ENCODE assay signal across 18 cellular contexts in the genomic region with DNA sequence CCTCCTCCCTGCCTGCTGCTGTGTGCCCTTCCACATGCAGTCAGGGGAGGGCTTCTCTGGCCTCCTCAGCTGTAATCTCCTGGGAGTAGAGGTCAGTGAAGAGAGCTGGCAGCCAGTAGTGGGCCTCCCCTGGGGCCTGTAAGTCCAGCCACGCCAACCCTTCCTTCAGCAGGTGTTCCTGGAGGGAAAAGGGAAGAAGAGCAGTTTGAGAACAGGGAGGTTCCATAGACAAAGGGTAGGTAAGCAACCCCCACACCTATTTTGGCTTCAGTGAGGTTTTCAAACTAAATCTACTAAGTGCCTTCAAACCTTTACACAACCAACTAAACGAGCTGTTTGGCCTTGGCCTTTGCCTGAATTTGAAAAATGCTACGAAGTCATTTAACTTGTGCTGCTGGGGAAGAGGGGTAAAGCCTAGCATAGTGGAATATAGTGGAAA. TPM values are rescaled to one million over a fixed set of nuclear protein-coding genes. Genes with fewer than 3 reads are reported as not detected.
DNase-seq lines count a peak whose midpoint lies in the region; ATAC-seq and TF ChIP-seq lines count a peak whose summit lies in the region.
"Had no signal": no experiment of that assay in that cellular context is flagged by ENCODE, and none has a peak within 500 bp of the region (broad histone marks: within the 10 kb centered on the region; RNA-seq: fewer than 3 reads in every experiment).

No MANE protein-coding gene starts in this region.

- H3K4me3 ChIP-seq in adrenal gland: no peak overlapping the region
- H3K4me3 ChIP-seq: gastrocnemius medialis, psoas muscle, stomach had no signal

- peak overlapping the region; percentile 88 for H3K27ac Mint-ChIP-seq in nephron progenitor cell

- no peaks in the 10 kb centered on the region for H3K27me3 Mint-ChIP-seq in nephron progenitor cell (ENCODE audit: low read depth, poor library complexity)

- H3K4me1 ChIP-seq in adrenal gland (replicated peaks in 1 of 2): peaks cover 11 to 15% of the 10 kb centered on the region in 2 donors
- H3K4me1 ChIP-seq: gastrocnemius medialis had no signal

- H3K4me1 Mint-ChIP-seq in nephron progenitor cell: peaks cover 28% of the 10 kb centered on the region

- ATAC-seq in HG03469 (IDR thresholded peaks at IDR 0.05; ENCODE audit: unreplicated experiment): no peak
- ATAC-seq: gastrocnemius medialis had no signal

- intact Hi-C loops in adrenal gland (cut with DNase I): no loop called here

- peaks cover 80% of the 10 kb centered on the region for H3K36me3 Mint-ChIP-seq in nephron progenitor cell (ENCODE audit: low read depth)

- H3K4me3 Mint-ChIP-seq in nephron progenitor cell: no peak overlapping the region

- H3K27ac ChIP-seq in adrenal gland: peak overlapping the region in 4 of 5 donors; percentile 50 to 76 (median 61)
- H3K27ac ChIP-seq: epithelial cell of prostate, gastrocnemius medialis, psoas muscle, stomach had no signal

- H3K9me3 ChIP-seq in adrenal gland (replicated peaks in 1 of 3): no peaks in the 10 kb centered on the region
- H3K9me3 ChIP-seq: gastrocnemius medialis, psoas muscle, stomach had no signal

- TF ChIP-seq CTCF in adrenal gland (IDR thresholded peaks at IDR 0.05) (no peak), nephron progenitor cell (IDR thresholded peaks at IDR 0.05) (no peak)

- H3K9me3 Mint-ChIP-seq in nephron progenitor cell: no peaks in the 10 kb centered on the region

- DNase-seq in NCI-H187 (lab: John Stamatoyannopoulos, UW) (peak; percentile 18 to 32), NCI-H187 treated with DMSO at 0.1 percent for 48 hours (lab: John Stamatoyannopoulos, UW) (no peak), NCI-H69 (lab: John Stamatoyannopoulos, UW) (peak; percentile 17), adrenal gland (peak in 5 of 7 donors; percentile 15 to 44 (median 34)), nephron progenitor cell (no peak), HuH-7 (ENCODE audit: low spot score) (no peak)
- DNase-seq in activated CD4-positive, alpha-beta T cell treated with anti-CD3 and anti-CD28 coated beads, Interleukin-2, amount 50 U/mL, for 1 hour: no peak
- DNase-seq: activated CD8-positive, alpha-beta memory T cell treated with anti-CD3 and anti-CD28 coated beads for 24 hours; activated gamma-delta T cell treated with Interleukin-2 at 50 U/mL for 16 hours; DND-41; gastrocnemius medialis; KBM-7; NCI-H1092; psoas muscle; stomach had no signal

- no peak for TF ChIP-seq POLR2A in adrenal gland (IDR thresholded peaks at IDR 0.05)

- peaks cover 0 to 94% of the 10 kb centered on the region in 2 donors for H3K36me3 ChIP-seq in adrenal gland (replicated peaks in 1 of 2)

- no peaks in the 10 kb centered on the region for H3K27me3 ChIP-seq in adrenal gland
- H3K27me3 ChIP-seq: gastrocnemius medialis, stomach had no signal

- WGBS in adrenal gland, 4 donors: 27 to 44% (median 40%) methylated on average over 3 of the region's 3 CpGs

RNA-seq across cellular contexts. Expression of gene SNF8, which starts 14.2 kb away (rescaled TPM):
- total RNA-seq in adrenal gland: 100 to 1,000 TPM in 4 of 8 donors, 10 to 100 TPM in 4; 52.0 to 133 (median 102) TPM
- 100 to 1,000 TPM in 2 of 3 donors, 10 to 100 TPM in 1; 98.8 to 160 (median 142) TPM for polyA plus RNA-seq in adrenal gland

RNA-seq across cellular contexts. Expression of gene UBE2Z, which starts 22.2 kb away (rescaled TPM):
- 10 to 100 TPM; 60.1 to 92.2 (median 78.1) TPM for total RNA-seq in adrenal gland
- 10 to 100 TPM; 30.8 to 81.1 (median 32.2) TPM for polyA plus RNA-seq in adrenal gland

RNA-seq across cellular contexts. Expression of gene ATP5MC1, which starts 37.9 kb away (rescaled TPM):
- total RNA-seq in adrenal gland: 100 to 1,000 TPM in 4 of 8 donors, 10 to 100 TPM in 4; 63.4 to 200 (median 106) TPM
- 100 to 1,000 TPM; 110 to 433 (median 292) TPM for polyA plus RNA-seq in adrenal gland

RNA-seq across cellular contexts. Expression of gene GIP, which starts 37.9 kb away (rescaled TPM):
- total RNA-seq in adrenal gland: under 1 TPM in 1 of 8 donors, not detected in 7; 0.35 TPM
- polyA plus RNA-seq in adrenal gland: under 1 TPM in 1 of 3 donors, not detected in 2; 0.97 TPM
- total RNA-seq: gastrocnemius medialis, liver, psoas muscle, stomach had no signal
- polyA plus RNA-seq: liver, psoas muscle had no signal

Comparison
In these comparisons a context has a peak if more than half of its experiments do, and no peak if none do; other contexts are left out.
1. DNase-seq: peak in NCI-H187 (2 of 2), NCI-H69 (single experiment) and adrenal gland (5 of 7); none in NCI-H187 treated with DMSO at 0.1 percent for 48 hours (single experiment), nephron progenitor cell (single experiment), HuH-7 (single experiment) and activated CD4-positive, alpha-beta T cell treated with anti-CD3 and anti-CD28 coated beads, Interleukin-2, amount 50 U/mL, for 1 hour (single experiment).